1 cellular context compared by ENCODE assay signal in the genomic region with DNA sequence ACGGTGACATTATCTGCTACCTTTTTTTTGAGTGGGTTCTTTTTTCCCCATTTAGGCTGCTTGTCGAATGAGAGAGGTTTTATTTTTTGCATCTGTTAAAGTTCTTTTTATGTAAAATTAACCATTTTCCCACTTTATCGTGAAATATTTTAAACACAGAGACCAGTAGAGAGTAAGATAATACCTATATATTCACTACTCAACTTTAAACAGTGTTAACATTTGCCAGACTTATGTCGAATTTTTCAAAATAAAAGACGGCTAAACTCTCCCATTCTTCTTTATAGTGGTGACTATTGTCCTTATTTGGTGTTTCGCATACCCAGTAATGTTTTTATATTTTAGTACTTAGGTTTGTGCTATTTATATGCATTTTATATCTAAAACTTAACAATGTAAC.
TF ChIP-seq lines count a peak whose summit lies in the region.

No MANE protein-coding gene starts in this region.

TF ChIP-seq in H1, 55 proteins besides CTCF, POLR2A, EP300 and RAD21:
- no peak for TF ChIP-seq TEAD4 (IDR thresholded peaks at IDR 0.05; ENCODE audit: low read depth, low read length)
- no peak for TF ChIP-seq SP4 (IDR thresholded peaks at IDR 0.05; ENCODE audit: low read length)
- TF ChIP-seq NANOG (IDR thresholded peaks at IDR 0.05; ENCODE audit: insufficient read depth, low read depth, low read length, poor library complexity, severe bottlenecking), result no peak
- TF ChIP-seq SRF (IDR thresholded peaks at IDR 0.05; ENCODE audit: low read depth, low read length), result no peak
- TF ChIP-seq CBX8 (IDR thresholded peaks at IDR 0.05; ENCODE audit: borderline replicate concordance, low read depth, low read length), result no peak
- no peak for TF ChIP-seq RFX5 (IDR thresholded peaks at IDR 0.05; ENCODE audit: borderline replicate concordance, low read depth, low read length)
- TF ChIP-seq CBX5 (IDR thresholded peaks at IDR 0.05; ENCODE audit: low read depth, low read length), result no peak
- no peak for TF ChIP-seq RNF2 (IDR thresholded peaks at IDR 0.05; ENCODE audit: borderline replicate concordance, low read depth, low read length, missing control alignments, poor library complexity, severe bottlenecking)
- TF ChIP-seq NRF1 (IDR thresholded peaks at IDR 0.05; ENCODE audit: low read depth, low read length), result no peak
